39 cellular contexts compared by ENCODE assay signal in genomic region chr14:100667706-100668105, GRCh38. TPM values are rescaled to one million over a fixed set of nuclear protein-coding genes. Genes with fewer than 3 reads are reported as not detected.
"Had no signal": no experiment of that assay in that cellular context is flagged by ENCODE, and none has a peak within 500 bp of the region (broad histone marks: within the 10 kb centered on the region; RNA-seq: fewer than 3 reads in every experiment).

No MANE protein-coding gene starts in this region.

- H3K4me1 Mint-ChIP-seq: activated B cell treated with CpG ODN at 0.5 μM for 24 hours had no signal

- H3K9me3 ChIP-seq: adrenal gland, body of pancreas, Peyer's patch had no signal

- H3K4me3 Mint-ChIP-seq: activated B cell treated with CpG ODN at 0.5 μM for 24 hours; activated CD4-positive, alpha-beta memory T cell treated with anti-CD3 and anti-CD28 coated beads for 36 hours; activated naive CD4-positive, alpha-beta T cell treated with anti-CD3 and anti-CD28 coated beads for 36 hours; activated T-cell treated with anti-CD3 and anti-CD28 coated beads, Interleukin-2, amount 50 U/mL, for 4 hours; activated T-helper 1 cell treated with anti-CD3 and anti-CD28 coated beads, Interleukin-12 subunit alpha, Interleukin-12 subunit beta, Interleukin-2, Interleukin-4 antibody, amounts not matched to agents 30 ng/mL and 10 ng/mL and 1 ng/mL, durations not matched to agents 14 hours and 24 hours and 36 hours had no signal

- H3K4me2 ChIP-seq: KMS-11 had no signal

- H3K9me3 Mint-ChIP-seq: activated B cell treated with CpG ODN at 0.5 μM for 24 hours; activated CD4-positive, alpha-beta memory T cell treated with anti-CD3 and anti-CD28 coated beads for 36 hours; activated naive CD4-positive, alpha-beta T cell treated with anti-CD3 and anti-CD28 coated beads for 36 hours; activated naive CD4-positive, alpha-beta T cell treated with anti-CD3 and anti-CD28 coated beads, Interleukin-2, amount 50 U/mL, for 72 hours; activated T-cell treated with anti-CD3 and anti-CD28 coated beads, Interleukin-2, amount 50 U/mL, for 4 hours; activated T-helper 1 cell treated with anti-CD3 and anti-CD28 coated beads, Interleukin-12 subunit alpha, Interleukin-12 subunit beta, Interleukin-2, Interleukin-4 antibody, amounts not matched to agents 30 ng/mL and 10 ng/mL and 1 ng/mL, durations not matched to agents 14 hours and 24 hours and 36 hours had no signal

- ATAC-seq: activated T-cell treated with anti-CD3 and anti-CD28 coated beads, Interleukin-2, amount 50 U/mL, for 4 hours; body of pancreas; PC-3; SK-N-SH treated with all-trans-retinoic acid at 6 μM for 48 hours had no signal

- H3K9ac ChIP-seq: KMS-11 had no signal

- DNase-seq: activated B cell treated with CpG ODN at 0.5 μM for 24 hours; activated CD4-positive, alpha-beta memory T cell treated with anti-CD3 and anti-CD28 coated beads for 36 hours; activated CD4-positive, alpha-beta T cell treated with anti-CD3 and anti-CD28 coated beads for 4 hours; activated CD4-positive, alpha-beta T cell treated with anti-CD3 and anti-CD28 coated beads, Interleukin-2, amount 50 U/mL, for 1 hour; activated CD4-positive, CD25-positive, alpha-beta regulatory T cell treated with anti-CD3 and anti-CD28 coated beads, Interleukin-2, amount 50 U/mL, for 72 hours; activated CD8-positive, alpha-beta memory T cell treated with anti-CD3 and anti-CD28 coated beads, Interleukin-2, amount 50 U/mL, for 4 hours; activated gamma-delta T cell treated with Interleukin-2 at 50 U/mL for 16 hours; activated naive CD4-positive, alpha-beta T cell treated with anti-CD3 and anti-CD28 coated beads for 36 hours; activated T-cell treated with anti-CD3 and anti-CD28 coated beads for 4 hours; activated T-cell treated with anti-CD3 and anti-CD28 coated beads, Interleukin-2, amount 50 U/mL, for 4 hours; adrenal gland; body of pancreas; caudate nucleus; NCI-H1092 treated with DMSO at 0.1 percent for 48 hours; NCI-H1417; NCI-H146; NCI-H187; NCI-H2029 treated with DMSO at 0.1 percent for 48 hours; NCI-H2107; NCI-H2171; NCI-H510A; NCI-H526; NCI-H748 treated with DMSO at 0.1 percent for 48 hours; NK-92 treated with Interleukin-12 subunit alpha and Interleukin-12 subunit beta, amount 100 ng/mL, for 24 hours; PC-3; RPMI8226; SIG-M5; T-helper 1 cell; T-helper 2 cell; T-helper 9 cell had no signal

- H3K4me3 ChIP-seq: adrenal gland, body of pancreas, Peyer's patch had no signal

- H3K27me3 ChIP-seq: adrenal gland, body of pancreas, Peyer's patch had no signal

- H3K36me3 ChIP-seq: adrenal gland, Peyer's patch had no signal

- H3K36me3 Mint-ChIP-seq: activated CD4-positive, alpha-beta memory T cell treated with anti-CD3 and anti-CD28 coated beads for 36 hours; activated naive CD4-positive, alpha-beta T cell treated with anti-CD3 and anti-CD28 coated beads, Interleukin-2, amount 50 U/mL, for 72 hours had no signal

- H3K27ac ChIP-seq: body of pancreas, KMS-11, Peyer's patch, VCaP had no signal

- H3K27ac Mint-ChIP-seq: activated B cell treated with CpG ODN at 0.5 μM for 24 hours; activated CD4-positive, alpha-beta memory T cell treated with anti-CD3 and anti-CD28 coated beads for 36 hours; activated naive CD4-positive, alpha-beta T cell treated with anti-CD3 and anti-CD28 coated beads for 36 hours; activated naive CD4-positive, alpha-beta T cell treated with anti-CD3 and anti-CD28 coated beads, Interleukin-2, amount 50 U/mL, for 72 hours; activated T-helper 1 cell treated with anti-CD3 and anti-CD28 coated beads, Interleukin-12 subunit alpha, Interleukin-12 subunit beta, Interleukin-2, Interleukin-4 antibody, amounts not matched to agents 30 ng/mL and 10 ng/mL and 1 ng/mL, durations not matched to agents 14 hours and 24 hours and 36 hours had no signal

RNA-seq across cellular contexts. Expression of gene DLK1, which starts 59.0 kb away (rescaled TPM):
- total RNA-seq: activated B cell treated with CpG ODN at 0.5 μM for 24 hours; activated CD4-positive, alpha-beta memory T cell treated with anti-CD3 and anti-CD28 coated beads for 36 hours; activated naive CD4-positive, alpha-beta T cell treated with anti-CD3 and anti-CD28 coated beads for 36 hours; activated naive CD4-positive, alpha-beta T cell treated with anti-CD3 and anti-CD28 coated beads, Interleukin-2, amount 50 U/mL, for 72 hours; activated T-helper 1 cell treated with anti-CD3 and anti-CD28 coated beads, Interleukin-12 subunit alpha, Interleukin-12 subunit beta, Interleukin-2, Interleukin-4 antibody, amounts not matched to agents 30 ng/mL and 10 ng/mL and 1 ng/mL, durations not matched to agents 14 hours and 24 hours and 36 hours; bronchial epithelial cell; LHCN-M2; M059J; PC-3; Peyer's patch had no signal
